In the genomic region with DNA sequence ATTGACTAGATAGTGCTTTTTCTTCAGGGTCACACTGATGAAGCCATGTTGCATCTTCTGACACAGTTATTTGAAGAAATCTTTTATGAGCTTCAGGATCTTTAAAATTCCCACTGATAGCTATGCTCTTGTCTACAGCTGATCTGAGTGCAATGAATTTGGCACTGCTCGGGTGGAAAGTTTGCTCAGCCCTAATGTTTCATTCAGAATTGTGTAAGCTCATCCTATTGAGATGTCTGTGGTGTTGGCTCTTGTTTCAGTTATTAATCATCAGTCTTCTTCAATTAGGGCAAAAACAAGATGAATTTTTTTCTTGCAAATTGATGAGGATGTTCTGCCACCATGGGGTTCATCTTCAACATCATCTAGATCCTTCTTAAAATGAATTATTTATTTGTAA, we compare ENCODE assay signal across 22 cellular contexts.
DNase-seq lines count a peak whose midpoint lies in the region; ATAC-seq, FAIRE-seq and TF ChIP-seq lines count a peak whose summit lies in the region.
"Had no signal": no experiment of that assay in that cellular context is flagged by ENCODE, and none has a peak within 500 bp of the region (broad histone marks: within the 10 kb centered on the region; RNA-seq: fewer than 3 reads in every experiment).

No MANE protein-coding gene starts in this region.

- H3K9me3 ChIP-seq in small intestine (ENCODE audit: control insufficient read depth, low read depth) = no peaks in the 10 kb centered on the region

- POLR2A ChIA-PET in activated CD8-positive, alpha-beta T cell treated with anti-CD3 and anti-CD28 coated beads for 36 hours (lab: Charles Lee) = interaction anchor here (0.6 kb wide), 1 partner anchor 104 kb away, joined by 3 read pairs; no protein-coding TSS in a partner anchor

- H3K9me3 Mint-ChIP-seq in activated CD8-positive, alpha-beta T cell treated with anti-CD3 and anti-CD28 coated beads for 36 hours = peaks cover 7% of the 10 kb centered on the region
- H3K9me3 Mint-ChIP-seq: GM23338 had no signal

- no peak for DNase-seq in H54 (ENCODE audit: insufficient read length, low spot score)
- peak; percentile 26 for DNase-seq in bronchial epithelial cell (ENCODE audit: low read depth)
- peak; percentile 54 for DNase-seq in fibroblast of pulmonary artery (ENCODE audit: low read depth)
- peak; percentile 34 for DNase-seq in stromal cell of bone marrow (ENCODE audit: low read depth)
- DNase-seq in T-helper 9 cell = no peak
- DNase-seq in activated CD8-positive, alpha-beta T cell treated with anti-CD3 and anti-CD28 coated beads for 36 hours = no peak
- no peak for DNase-seq in small intestine
- DNase-seq: ACHN; AML-193; CD4-positive, alpha-beta T cell; DMS153; DMS79; GF-D8; H7; HFFc6; IMR-90 had no signal

- TF ChIP-seq POLR2A in H54 (IDR thresholded peaks at IDR 0.05; ENCODE audit: low read depth, low read length) = no peak

- 65 to 81% (median 80%) methylated on average over 1 of the region's 1 CpG for WGBS in small intestine, 3 donors

- no peaks in the 10 kb centered on the region for H3K4me1 Mint-ChIP-seq in activated CD8-positive, alpha-beta T cell treated with anti-CD3 and anti-CD28 coated beads for 36 hours (ENCODE audit: low read depth)

- H3K36me3 Mint-ChIP-seq in activated CD8-positive, alpha-beta T cell treated with anti-CD3 and anti-CD28 coated beads for 36 hours (ENCODE audit: low read depth) = no peaks in the 10 kb centered on the region

- ATAC-seq in activated CD8-positive, alpha-beta T cell treated with anti-CD3 and anti-CD28 coated beads for 36 hours = no peak
- ATAC-seq: GM23338, HCT116, K562 had no signal

- H3K36me3 ChIP-seq in bronchial epithelial cell (ENCODE audit: control insufficient read depth, insufficient read depth, low read length) (no peaks in the 10 kb centered on the region), small intestine (ENCODE audit: control insufficient read depth in 2 of 2, insufficient read depth in 2 of 2, low read length in 2 of 2) (no peaks in the 10 kb centered on the region)

- H3K4me3 Mint-ChIP-seq in activated CD8-positive, alpha-beta T cell treated with anti-CD3 and anti-CD28 coated beads for 36 hours = no peak overlapping the region
- H3K4me3 Mint-ChIP-seq: CD4-positive, alpha-beta T cell; GM23338; HFFc6 had no signal

- intact Hi-C loops in activated CD8-positive, alpha-beta T cell treated with anti-CD3 and anti-CD28 coated beads for 36 hours (cut with micrococcal nuclease) = no loop called here

- FAIRE-seq in H54 (lab: Jason Lieb, UNC) (peak; percentile 52), bronchial epithelial cell (lab: Jason Lieb, UNC) (no peak), small intestine (lab: Jason Lieb, UNC) (no peak)
- FAIRE-seq: A204.1, K562 had no signal

- H3K4me1 ChIP-seq in small intestine (ENCODE audit: control insufficient read depth in 2 of 2, insufficient read depth in 1 of 2, low read depth in 1 of 2, low read length in 1 of 2) = no peaks in the 10 kb centered on the region

- no peaks in the 10 kb centered on the region for H3K27me3 ChIP-seq in bronchial epithelial cell (ENCODE audit: control insufficient read depth, insufficient read depth, low read length)
- H3K27me3 ChIP-seq in small intestine (ENCODE audit: control insufficient read depth in 2 of 2, insufficient read depth in 2 of 2, low read length in 2 of 2) = no peaks in the 10 kb centered on the region

- no peak overlapping the region for H3K27ac ChIP-seq in small intestine (ENCODE audit: low read depth in 1 of 2, low read length in 1 of 2)
- H3K27ac ChIP-seq: C4-2B, HL-60 had no signal

- CTCF ChIA-PET in activated CD8-positive, alpha-beta T cell treated with anti-CD3 and anti-CD28 coated beads for 36 hours (lab: Charles Lee) = no interaction called here

- TF ChIP-seq CTCF in bronchial epithelial cell (IDR thresholded peaks at IDR 0.05; ENCODE audit: insufficient read depth, low read length, severe bottlenecking) (no peak), fibroblast of pulmonary artery (IDR thresholded peaks at IDR 0.05; ENCODE audit: low read length, missing control alignments) (no peak)
- no peak for TF ChIP-seq CTCF in activated CD8-positive, alpha-beta T cell treated with anti-CD3 and anti-CD28 coated beads for 36 hours (IDR thresholded peaks at IDR 0.05)

- no peak overlapping the region for H3K27ac Mint-ChIP-seq in activated CD8-positive, alpha-beta T cell treated with anti-CD3 and anti-CD28 coated beads for 36 hours
- H3K27ac Mint-ChIP-seq: CD4-positive, alpha-beta T cell; GM23338; HFFc6 had no signal

- no peaks in the 10 kb centered on the region for H3K27me3 Mint-ChIP-seq in activated CD8-positive, alpha-beta T cell treated with anti-CD3 and anti-CD28 coated beads for 36 hours
- H3K27me3 Mint-ChIP-seq: CD4-positive, alpha-beta T cell had no signal

- H3K4me3 ChIP-seq in bronchial epithelial cell (ENCODE audit: low read depth, low read length) (no peak overlapping the region), fibroblast of pulmonary artery (replicated peaks; ENCODE audit: low read depth, low read length) (no peak overlapping the region), small intestine (ENCODE audit: low read depth in 1 of 2, low read length in 2 of 2) (no peak overlapping the region)
- H3K4me3 ChIP-seq: GM23338, K562 had no signal

Comparison
In these comparisons a context has a peak if more than half of its experiments do, and no peak if none do; other contexts are left out.
1. DNase-seq: peak in bronchial epithelial cell (single experiment), fibroblast of pulmonary artery (single experiment) and stromal cell of bone marrow (single experiment); none in H54 (single experiment), T-helper 9 cell (single experiment), activated CD8-positive, alpha-beta T cell treated with anti-CD3 and anti-CD28 coated beads for 36 hours (single experiment) and small intestine (single experiment).